8 cellular contexts compared by ENCODE assay signal in genomic region chr4:129095811-129096454, GRCh38. TPM values are rescaled to one million over a fixed set of nuclear protein-coding genes. Genes with fewer than 3 reads are reported as not detected.
A peak's percentile ranks its signal among the peaks of the same experiment; 100 is the strongest.
DNase-seq lines count a peak whose midpoint lies in the region; ATAC-seq, FAIRE-seq and TF ChIP-seq lines count a peak whose summit lies in the region.

Gene C4orf33 (plus strand): TSS chr4:129096152. CDS start chr4:129102611, 6,459 bp downstream.

- H3K4me3 ChIP-seq in endothelial cell of umbilical vein (replicated peaks in 1 of 3; ENCODE audit: insufficient read depth in 1 of 3, low read depth in 1 of 3, low read length in 3 of 3), result peak within 1 kb of the TSS; percentile 38 to 87 (median 49)
- peak within 1 kb of the TSS; percentile 86 for H3K4me3 ChIP-seq in mononuclear cell (ENCODE audit: low read length)

- peaks cover 18% of the 10 kb centered on the region for H3K79me2 ChIP-seq in endothelial cell of umbilical vein (ENCODE audit: control insufficient read depth, insufficient read depth, low read length)

- dilution Hi-C loops in endothelial cell of umbilical vein (cut with MboI; ENCODE audit: extremely low pct_ligation_motif_present, low sequenced_read_pairs), result no loop called here

- BruUV-seq in endothelial cell of umbilical vein (replicated peaks; lab: Mats Ljungman, UMichigan), result no TSS peak

- H4K20me1 ChIP-seq in endothelial cell of umbilical vein (replicated peaks; ENCODE audit: control insufficient read depth, extremely low read depth, insufficient read depth, low read length), result no peaks in the 10 kb centered on the region

- POLR2A ChIA-PET in endothelial cell of umbilical vein (lab: Charles Lee), result no interaction called here

- H2AFZ ChIP-seq in endothelial cell of umbilical vein (ENCODE audit: low read depth, low read length), result peak within 1 kb of the TSS; percentile 79

- TF ChIP-seq POLR2A in endothelial cell of umbilical vein (IDR thresholded peaks at IDR 0.05; ENCODE audit: low read depth, low read length), result peak; percentile 44

- no peaks in the 10 kb centered on the region for H3K36me3 ChIP-seq in endothelial cell of umbilical vein (ENCODE audit: control insufficient read depth in 2 of 2, extremely low read depth in 1 of 2, insufficient read depth in 2 of 2, low read length in 2 of 2)

- no peaks in the 10 kb centered on the region for H3K27me3 ChIP-seq in endothelial cell of umbilical vein (ENCODE audit: control insufficient read depth in 2 of 2, insufficient read depth in 2 of 2, low read length in 2 of 2)
- no peaks in the 10 kb centered on the region for H3K27me3 ChIP-seq in mononuclear cell (ENCODE audit: insufficient read depth, low read length)

- no peaks in the 10 kb centered on the region for H3K9me1 ChIP-seq in endothelial cell of umbilical vein (replicated peaks; ENCODE audit: control insufficient read depth, extremely low read depth, insufficient read depth, low read length)

- H3K4me1 ChIP-seq in endothelial cell of umbilical vein (ENCODE audit: control insufficient read depth, extremely low read depth, insufficient read depth, low read length) (peaks cover 23% of the 10 kb centered on the region), mononuclear cell (ENCODE audit: insufficient read depth, low read length) (peaks cover 17% of the 10 kb centered on the region)

- ATAC-seq in GM19025 (IDR thresholded peaks at IDR 0.05; ENCODE audit: low read depth, unreplicated experiment) (peak; percentile 29), HG03280 (IDR thresholded peaks at IDR 0.05; ENCODE audit: unreplicated experiment) (peak; percentile 50)

- peak within 1 kb of the TSS; percentile 80 for H3K27ac ChIP-seq in endothelial cell of umbilical vein (ENCODE audit: insufficient read depth, low read depth, low read length)

- peak; percentile 85 for DNase-seq in Ammon's horn (ENCODE audit: low spot score)
- peak; percentile 60 for DNase-seq in NOMO-1 treated with dmso at 0.1 percent for 144 hours (lab: John Stamatoyannopoulos, UW; ENCODE audit: unreplicated experiment)
- DNase-seq in activated CD8-positive, alpha-beta memory T cell treated with anti-CD3 and anti-CD28 coated beads, Interleukin-2, amount 50 U/mL, for 24 hours (ENCODE audit: extremely low read depth), result peak; percentile 61
- peak; percentile 87 for DNase-seq in endothelial cell of umbilical vein (ENCODE audit: low read depth, low spot score)
- DNase-seq in stimulated activated CD8-positive, alpha-beta memory T cell treated with anti-CD3 and anti-CD28 coated beads, Interleukin-4, amount 100 ng/mL, for 1 hour (ENCODE audit: low read depth in 2 of 2, low spot score in 1 of 2), result peak; percentile 29 to 46

- intact Hi-C loops in endothelial cell of umbilical vein (cut with micrococcal nuclease), result loop anchor here (10.0 kb wide), 1 partner anchor 571 kb away; no protein-coding TSS in a partner anchor

- no peak for TF ChIP-seq CTCF in endothelial cell of umbilical vein (IDR thresholded peaks at IDR 0.05; ENCODE audit: extremely low read depth in 1 of 2, insufficient read depth in 1 of 2, low read depth in 1 of 2, low read length in 2 of 2)

- H3K9ac ChIP-seq in endothelial cell of umbilical vein (replicated peaks; ENCODE audit: extremely low read depth, insufficient read depth, low read length), result peak within 1 kb of the TSS; percentile 81

- H3K4me2 ChIP-seq in endothelial cell of umbilical vein (ENCODE audit: insufficient read depth, low read length), result peak within 1 kb of the TSS; percentile 55

- CTCF ChIA-PET in endothelial cell of umbilical vein (lab: Charles Lee), result no interaction called here

- H3K9me3 ChIP-seq in endothelial cell of umbilical vein (replicated peaks; ENCODE audit: control insufficient read depth, insufficient read depth, low read length) (no peaks in the 10 kb centered on the region), mononuclear cell (ENCODE audit: low read depth, low read length) (no peaks in the 10 kb centered on the region)

- FAIRE-seq in endothelial cell of umbilical vein (lab: Jason Lieb, UNC), result peak; percentile 79

TF ChIP-seq in endothelial cell of umbilical vein, 7 proteins besides CTCF, POLR2A, EP300 and RAD21:
- TF ChIP-seq POLR2AphosphoS5 (IDR thresholded peaks at IDR 0.05; ENCODE audit: insufficient read depth, low read depth, low read length) (no peak), FOS (IDR thresholded peaks at IDR 0.05; ENCODE audit: borderline replicate concordance, insufficient read depth, low read length) (no peak), MYC (IDR thresholded peaks at IDR 0.05; ENCODE audit: low read depth, low read length) (no peak), JUN (IDR thresholded peaks at IDR 0.05; ENCODE audit: borderline replicate concordance, insufficient read depth, insufficient read length, low read depth) (no peak), EZH2 (IDR thresholded peaks at IDR 0.05; ENCODE audit: borderline replicate concordance, low read depth, low read length, severe bottlenecking) (no peak), GATA2 (IDR thresholded peaks at IDR 0.05; ENCODE audit: insufficient read depth, insufficient read length, low read depth, low read length) (no peak), MAX (IDR thresholded peaks at IDR 0.05; ENCODE audit: insufficient read depth, insufficient read length) (no peak)

RNA-seq across cellular contexts. Expression of gene C4orf33, which starts in this region (rescaled TPM):
- 7.3 and 9.4 TPM in 2 replicates for total RNA-seq in endothelial cell of umbilical vein
- polyA plus RNA-seq in endothelial cell of umbilical vein, result 1.6 and 2.6 TPM in 2 replicates
- 5.1 and 5.2 TPM in 2 replicates for polyA plus RNA-seq in endothelial cell of umbilical vein (2011; cell fraction: cytosol; rRNA removed)
- 6.3 and 8.6 TPM in 2 replicates for polyA plus RNA-seq in endothelial cell of umbilical vein (2011; cell fraction: nucleus; rRNA removed)
- polyA plus RNA-seq in endothelial cell of umbilical vein (2012), result 9.0 and 9.7 TPM in 2 replicates
- polyA minus RNA-seq in endothelial cell of umbilical vein, result 2.7 and 2.8 TPM in 2 replicates
- 3.3 TPM for polyA minus RNA-seq in endothelial cell of umbilical vein (2011; cell fraction: cytosol; rRNA and poly(A)+ RNA removed)
- polyA minus RNA-seq in endothelial cell of umbilical vein (2011; cell fraction: nucleus; rRNA and poly(A)+ RNA removed), result 2.9 and 5.2 TPM in 2 replicates
- 14.6 TPM for total RNA-seq in mononuclear cell

Comparison
In these comparisons a context has a peak if more than half of its experiments do, and no peak if none do; other contexts are left out.
1. Peak in every context shown above with its lines: DNase-seq, ATAC-seq, H3K4me3 ChIP-seq and H3K27ac ChIP-seq.